In genomic region chr9:127505396-127506116, GRCh38 we compare ENCODE assay signal across 1 cellular context.
TF ChIP-seq lines count a peak whose summit lies in the region.

No MANE protein-coding gene starts in this region.

TF ChIP-seq in IMR-90, 13 proteins besides CTCF, POLR2A, EP300 and RAD21 (continued from another document):
- TF ChIP-seq USF2 (IDR thresholded peaks at IDR 0.05; ENCODE audit: low read depth, low read length) (no peak), MXI1 (IDR thresholded peaks at IDR 0.05; ENCODE audit: borderline replicate concordance, low read depth, low read length) (no peak), FOS (IDR thresholded peaks at IDR 0.05; ENCODE audit: low read depth, low read length) (no peak), BHLHE40 (IDR thresholded peaks at IDR 0.05; ENCODE audit: low read depth, low read length) (no peak), MAFK (IDR thresholded peaks at IDR 0.05; ENCODE audit: low read depth, low read length) (no peak)
